8 cellular contexts compared by ENCODE assay signal in the genomic region with DNA sequence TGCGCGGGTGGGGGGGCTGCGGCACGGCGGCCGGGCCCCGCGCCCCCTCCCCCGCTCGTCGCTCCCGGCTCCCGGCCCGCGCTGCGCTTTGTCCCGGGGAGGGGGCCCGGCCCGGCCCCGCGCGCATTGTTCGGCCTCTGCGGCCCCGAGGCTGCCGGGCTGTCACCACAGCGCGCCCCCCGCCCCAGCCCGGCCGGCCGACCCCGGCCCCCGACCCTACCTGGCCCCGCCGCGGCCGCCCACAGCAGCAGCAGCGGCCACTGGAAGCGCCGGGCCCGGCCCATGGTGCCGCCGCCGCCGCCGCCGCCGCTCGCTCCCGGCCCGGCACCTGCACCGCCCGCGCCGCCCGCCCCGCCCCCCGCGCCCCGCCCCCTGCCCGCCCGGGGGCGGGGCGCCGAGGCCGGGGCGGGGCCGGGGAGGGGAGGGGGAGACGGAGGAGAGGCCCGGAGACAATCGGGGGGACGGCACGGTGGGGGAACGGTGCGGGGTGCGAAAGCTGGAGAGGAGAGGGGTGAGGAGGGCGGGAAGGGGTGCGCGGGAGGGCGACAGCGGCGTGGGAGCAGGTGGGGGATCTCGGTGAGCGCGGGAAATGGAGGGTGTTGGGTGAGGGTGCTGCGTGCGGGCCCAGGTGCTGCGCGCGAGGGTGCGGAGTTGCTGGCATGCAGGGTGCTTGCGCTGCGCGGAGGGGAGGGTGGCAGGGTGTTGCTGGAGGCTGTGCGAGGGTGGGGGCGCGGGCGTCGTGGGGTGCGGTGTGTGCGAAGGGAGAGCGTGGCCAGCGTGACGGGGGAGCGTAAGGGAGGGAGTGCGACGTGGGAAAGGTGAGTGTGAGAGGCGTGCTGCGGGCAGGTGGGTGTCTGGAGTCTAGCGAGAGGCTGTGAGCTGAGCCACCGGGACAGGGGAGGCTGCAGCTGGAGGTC. TPM values are rescaled to one million over a fixed set of nuclear protein-coding genes. Genes with fewer than 3 reads are reported as not detected.
A peak's percentile ranks its signal among the peaks of the same experiment; 100 is the strongest.
DNase-seq lines count a peak whose midpoint lies in the region; ATAC-seq and TF ChIP-seq lines count a peak whose summit lies in the region.

A gene with protein sequence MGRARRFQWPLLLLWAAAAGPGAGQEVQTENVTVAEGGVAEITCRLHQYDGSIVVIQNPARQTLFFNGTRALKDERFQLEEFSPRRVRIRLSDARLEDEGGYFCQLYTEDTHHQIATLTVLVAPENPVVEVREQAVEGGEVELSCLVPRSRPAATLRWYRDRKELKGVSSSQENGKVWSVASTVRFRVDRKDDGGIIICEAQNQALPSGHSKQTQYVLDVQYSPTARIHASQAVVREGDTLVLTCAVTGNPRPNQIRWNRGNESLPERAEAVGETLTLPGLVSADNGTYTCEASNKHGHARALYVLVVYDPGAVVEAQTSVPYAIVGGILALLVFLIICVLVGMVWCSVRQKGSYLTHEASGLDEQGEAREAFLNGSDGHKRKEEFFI (minus strand): TSS at position 344 of the 917 bp plus-strand sequence. CDS start 60 bp downstream, at position 284.

- ATAC-seq in HG02610 (IDR thresholded peaks at IDR 0.05; ENCODE audit: unreplicated experiment) (no peak), HG03280 (IDR thresholded peaks at IDR 0.05; ENCODE audit: unreplicated experiment) (no peak)

- H3F3A ChIP-seq in DOHH2 (ENCODE audit: control insufficient read depth, insufficient read depth) = no peaks in the 10 kb centered on the region

- peak within 1 kb of the TSS; percentile 92 for H3K9ac ChIP-seq in neuronal stem cell (ENCODE audit: low read depth, low read length, poor library complexity)

- H3K4me2 ChIP-seq in DOHH2 (ENCODE audit: low read length) (peak within 1 kb of the TSS; percentile 64), neuronal stem cell (ENCODE audit: insufficient read depth, low read length, poor library complexity, severe bottlenecking) (peak within 1 kb of the TSS; percentile 95)

- H3K9me3 ChIP-seq in DOHH2 (ENCODE audit: control insufficient read depth, insufficient read depth, low read length) (no peaks in the 10 kb centered on the region), neuronal stem cell (replicated peaks in 1 of 2; ENCODE audit: control insufficient read depth in 2 of 2, insufficient read depth in 1 of 2, low read depth in 1 of 2, low read length in 2 of 2) (no peaks in the 10 kb centered on the region)

- peak within 1 kb of the TSS; percentile 96 for H2BK15ac ChIP-seq in neuronal stem cell (ENCODE audit: low read length)

- no peaks in the 10 kb centered on the region for H3K9me2 ChIP-seq in DOHH2 (replicated peaks; ENCODE audit: control insufficient read depth, low read length)

- no peak within 1 kb of the TSS for H3K27ac ChIP-seq in DOHH2 (ENCODE audit: low read depth, low read length)
- H3K27ac ChIP-seq in neuronal stem cell (replicated peaks; ENCODE audit: low read length) = no peak within 1 kb of the TSS
- no peak within 1 kb of the TSS for H3K27ac ChIP-seq in urinary bladder (ENCODE audit: low read depth)

- H3K4me3 ChIP-seq in DOHH2 (ENCODE audit: low read length) (peak within 1 kb of the TSS; percentile 53), foreskin fibroblast (ENCODE audit: low read depth in 1 of 2, low read length in 2 of 2) (peak within 1 kb of the TSS; percentile 38 to 59), neuronal stem cell (ENCODE audit: low read length in 2 of 2) (peak within 1 kb of the TSS; percentile 89 to 99), urinary bladder (ENCODE audit: low read depth, low read length) (peak within 1 kb of the TSS; percentile 50)

- no CpG with 5 or more reads among the region's 112 CpGs for WGBS in neuronal stem cell (ENCODE audit: extremely low coverage in 2 of 2, insufficient read length in 2 of 2, insufficient replicate concordance in 1 of 2), 2 donors
- WGBS in urinary bladder = 1% methylated on average over 111 of the region's 112 CpGs

- H2AFZ ChIP-seq in neuronal stem cell (ENCODE audit: low read length) = peak within 1 kb of the TSS; percentile 88

- peak within 1 kb of the TSS; percentile 99 for H3K18ac ChIP-seq in neuronal stem cell (ENCODE audit: low read length)

- peak; percentile 55 for DNase-seq in NCI-H526 treated with DMSO at 0.1 percent for 48 hours (lab: John Stamatoyannopoulos, UW)
- peak; percentile 29 for DNase-seq in activated T-helper 9 cell treated with anti-CD3 and anti-CD28 coated beads, Interleukin-2, amount 50 U/mL, for 16 hours (ENCODE audit: low read depth)
- DNase-seq in foreskin fibroblast = no peak
- peak; percentile 41 for DNase-seq in neuronal stem cell (ENCODE audit: low spot score)

- H2AK5ac ChIP-seq in neuronal stem cell (ENCODE audit: low read depth, low read length) = peak within 1 kb of the TSS; percentile 99

- H4K91ac ChIP-seq in neuronal stem cell (ENCODE audit: low read depth, low read length, poor library complexity) = no peak within 1 kb of the TSS

- H3K27me3 ChIP-seq in DOHH2 (ENCODE audit: control insufficient read depth, low read length) (peaks cover 47% of the 10 kb centered on the region), neuronal stem cell (ENCODE audit: control insufficient read depth in 3 of 3, insufficient read depth in 3 of 3, low read depth in 1 of 3, low read length in 3 of 3) (peaks cover 0 to 9% (median 2%) of the 10 kb centered on the region in 3 experiments)

- H4K20me1 ChIP-seq in DOHH2 (ENCODE audit: control insufficient read depth, insufficient read depth, low read depth, low read length) = peaks cover 6% of the 10 kb centered on the region; the same call in 1 of the 2 replicates

- peak within 1 kb of the TSS; percentile 25 for H4K8ac ChIP-seq in neuronal stem cell (ENCODE audit: low read depth, low read length)

- H3K4me1 ChIP-seq in DOHH2 (ENCODE audit: control insufficient read depth, low read length) (peaks cover 24% of the 10 kb centered on the region), neuronal stem cell (ENCODE audit: control insufficient read depth in 2 of 2, insufficient read depth in 1 of 2, low read depth in 1 of 2, low read length in 2 of 2) (peaks cover 28 to 37% of the 10 kb centered on the region in 2 donors), urinary bladder (ENCODE audit: insufficient read depth) (no peaks in the 10 kb centered on the region)

- peaks cover 9% of the 10 kb centered on the region for H3K79me1 ChIP-seq in neuronal stem cell (ENCODE audit: low read depth, low read length)

- no peaks in the 10 kb centered on the region for H3K36me3 ChIP-seq in DOHH2 (ENCODE audit: control insufficient read depth, low read length)
- peaks cover 0 to 13% of the 10 kb centered on the region in 2 donors for H3K36me3 ChIP-seq in neuronal stem cell (replicated peaks in 1 of 2; ENCODE audit: control insufficient read depth in 2 of 2, insufficient read depth in 2 of 2, low read length in 2 of 2)
- H3K36me3 ChIP-seq in urinary bladder (ENCODE audit: insufficient read depth) = no peaks in the 10 kb centered on the region

- peak within 1 kb of the TSS; percentile 78 for H2BK5ac ChIP-seq in neuronal stem cell (ENCODE audit: low read length)

- H2BK12ac ChIP-seq in neuronal stem cell (ENCODE audit: low read length) = peak within 1 kb of the TSS; percentile 63

- H3K4ac ChIP-seq in neuronal stem cell (ENCODE audit: low read length) = peak within 1 kb of the TSS; percentile 80

- TF ChIP-seq CTCF in DOHH2 (IDR thresholded peaks at IDR 0.05; ENCODE audit: low read depth, low read length, poor library complexity, severe bottlenecking) = no peak
- TF ChIP-seq CTCF in foreskin fibroblast (IDR thresholded peaks at IDR 0.05; ENCODE audit: low read depth, low read length) = no peak

- H3K23ac ChIP-seq in neuronal stem cell (ENCODE audit: low read depth, low read length, poor library complexity) = peak within 1 kb of the TSS; percentile 96

- peak within 1 kb of the TSS; percentile 98 for H2BK120ac ChIP-seq in neuronal stem cell (ENCODE audit: low read depth, low read length)

- H3K14ac ChIP-seq in neuronal stem cell (ENCODE audit: low read length) = peak within 1 kb of the TSS; percentile 96

- no peaks in the 10 kb centered on the region for H3K79me2 ChIP-seq in DOHH2 (ENCODE audit: control insufficient read depth, low read length)

RNA-seq across cellular contexts. Expression of the gene that starts here (rescaled TPM):
- polyA plus RNA-seq in neuronal stem cell (2013, experiment 1 of 2) = 55.1 TPM
- 63.7 TPM for polyA plus RNA-seq in neuronal stem cell (2013, experiment 2 of 2)
- total RNA-seq in urinary bladder = 8.7 TPM
- 13.3 TPM for polyA plus RNA-seq in urinary bladder

Comparison
In these comparisons a context has a peak if more than half of its experiments do, and no peak if none do; other contexts are left out.
1. DNase-seq: peak in NCI-H526 treated with DMSO at 0.1 percent for 48 hours (single experiment), activated T-helper 9 cell treated with anti-CD3 and anti-CD28 coated beads, Interleukin-2, amount 50 U/mL, for 16 hours (single experiment) and neuronal stem cell (single experiment); none in foreskin fibroblast (0 of 2).
2. Peak in every context shown above with its lines, with median percentiles within 50 percentile points of each other: H3K4me3 ChIP-seq.